In the genomic region with DNA sequence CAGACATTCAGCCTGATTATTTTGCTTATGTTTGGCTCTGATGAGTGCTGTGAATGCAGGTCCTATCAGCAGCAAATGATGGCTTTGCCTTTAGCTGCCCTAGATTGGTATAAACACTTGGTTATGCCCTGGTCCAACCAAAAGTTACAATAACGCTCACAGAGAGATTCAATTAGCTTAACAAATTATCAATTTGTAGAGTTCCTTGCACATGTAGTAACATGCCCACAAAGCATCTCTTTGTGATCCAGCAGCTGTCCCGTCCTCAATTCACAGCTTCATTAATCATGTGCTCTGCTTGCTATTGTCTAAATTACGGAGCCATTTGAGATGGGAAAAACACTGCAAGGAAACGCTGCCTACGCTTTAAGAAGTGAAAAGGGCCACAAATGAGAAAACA, we compare ENCODE assay signal across 17 cellular contexts.
DNase-seq lines count a peak whose midpoint lies in the region; ATAC-seq, FAIRE-seq and TF ChIP-seq lines count a peak whose summit lies in the region.
"Had no signal": no experiment of that assay in that cellular context is flagged by ENCODE, and none has a peak within 500 bp of the region (broad histone marks: within the 10 kb centered on the region; RNA-seq: fewer than 3 reads in every experiment).

No MANE protein-coding gene starts in this region.

- H2BK120ac ChIP-seq in H1 (replicated peaks; ENCODE audit: low read depth, low read length) = no peak overlapping the region

- POLR2A ChIA-PET in H1 (lab: Charles Lee; ENCODE audit: partially characterized antibody) = no interaction called here

- no peak overlapping the region for H4K5ac ChIP-seq in H1 (ENCODE audit: insufficient read length, low read depth, low read length)

- H3K27me3 ChIP-seq in H1 (replicated peaks in 1 of 4; ENCODE audit: control insufficient read depth in 3 of 4, extremely low read depth in 1 of 4, insufficient read depth in 3 of 4, low read length in 3 of 4) = no peaks in the 10 kb centered on the region
- no peaks in the 10 kb centered on the region for H3K27me3 ChIP-seq in colonic mucosa

- peaks cover 0 to 2% (median 0%) of the 10 kb centered on the region in 4 experiments; a peak in 1 of 7 replicates for H3K4me1 ChIP-seq in H1 (replicated peaks in 1 of 4; ENCODE audit: control insufficient read depth in 3 of 4, insufficient read depth in 4 of 4, low read length in 3 of 4)
- H3K4me1 ChIP-seq in colonic mucosa = no peaks in the 10 kb centered on the region

- peak overlapping the region; percentile 89 for H2AFZ ChIP-seq in H1 (ENCODE audit: low read length)

- no peak overlapping the region for H4K8ac ChIP-seq in H1 (ENCODE audit: extremely low read depth, insufficient read depth, low read length)

- 95% methylated on average over 5 of the region's 5 CpGs; no CpG with 5 or more reads in 1 of the 2 experiments for WGBS in H1 (ENCODE audit: extremely low coverage in 1 of 2, insufficient coverage in 1 of 2, insufficient read length in 1 of 2, insufficient replicate concordance in 2 of 2, low coverage in 1 of 2, low lambda C conversion rate in 2 of 2, missing lambda C conversion rate in 1 of 2), 2 experiments

- no peak overlapping the region for H2BK12ac ChIP-seq in H1 (ENCODE audit: low read depth, low read length)

- no peaks in the 10 kb centered on the region for H3K36me3 ChIP-seq in H1 (ENCODE audit: control insufficient read depth in 2 of 4, insufficient read depth in 4 of 4, low read length in 3 of 4)
- no peaks in the 10 kb centered on the region for H3K36me3 ChIP-seq in colonic mucosa
- H3K36me3 ChIP-seq: thoracic aorta had no signal

- no peak overlapping the region for H2BK5ac ChIP-seq in H1 (ENCODE audit: low read depth, low read length)

- intact Hi-C loops in colonic mucosa (cut with DNase I) = no loop called here

- DNase-seq in NCI-H1105 treated with DMSO at 0.1 percent for 48 hours (lab: John Stamatoyannopoulos, UW) = peak; percentile 99
- peak; percentile 23 to 40 for DNase-seq in NCI-H446 (lab: John Stamatoyannopoulos, UW)
- no peak for DNase-seq in H1 (ENCODE audit: low read depth in 1 of 2, low spot score in 2 of 2)
- DNase-seq in occipital lobe (lab: John Stamatoyannopoulos, UW) = peak; percentile 33
- DNase-seq in colonic mucosa = no peak
- DNase-seq in stimulated activated CD4-positive, alpha-beta T cell treated with anti-CD3 and anti-CD28 coated beads, Interleukin-4, amount 100 ng/mL, for 1 hour = no peak
- DNase-seq: activated CD8-positive, alpha-beta memory T cell treated with anti-CD3 and anti-CD28 coated beads, Interleukin-2, amount 50 U/mL, for 48 hours; activated naive CD8-positive, alpha-beta T cell treated with anti-CD3 and anti-CD28 coated beads for 36 hours; GF-D8; HFFc6; naive B cell; NCI-H1092; small intestine had no signal

- H3K4me2 ChIP-seq in H1 (ENCODE audit: insufficient read depth in 1 of 2, low read depth in 2 of 2, low read length in 2 of 2) = no peak overlapping the region

- no peak for TF ChIP-seq RAD21 in H1 (IDR thresholded peaks at IDR 0.05 in 1 of 2, conservative IDR thresholded peaks at IDR 0.05 in 1 of 2; ENCODE audit: low read depth in 2 of 2, low read length in 2 of 2)

- no peak overlapping the region for H2AK5ac ChIP-seq in H1 (ENCODE audit: low read depth, low read length)

- no peak for TF ChIP-seq EP300 in H1 (IDR thresholded peaks at IDR 0.05; ENCODE audit: borderline replicate concordance in 1 of 2, low read depth in 2 of 2, low read length in 2 of 2)

- FAIRE-seq in H1 (lab: Jason Lieb, UNC) = no peak

- no peaks in the 10 kb centered on the region for H3K23me2 ChIP-seq in H1 (ENCODE audit: low read depth, low read length)

- CTCF ChIA-PET in H1 (lab: Charles Lee; ENCODE audit: partially characterized antibody) = no interaction called here

- no peak overlapping the region for H3K9ac ChIP-seq in H1 (replicated peaks in 1 of 4; ENCODE audit: extremely low read depth in 1 of 4, low read depth in 3 of 4, low read length in 3 of 4)
- H3K9ac ChIP-seq in colonic mucosa (ENCODE audit: low read depth in 2 of 2, low read length in 2 of 2) = no peak overlapping the region

- no peak overlapping the region for H3K56ac ChIP-seq in H1 (replicated peaks; ENCODE audit: insufficient read length, low read depth, low read length)

- no peak overlapping the region for H3K4me3 ChIP-seq in H1 (ENCODE audit: extremely low read depth in 1 of 4, insufficient read depth in 2 of 4, low read depth in 3 of 4, low read length in 4 of 4)
- no peak overlapping the region for H3K4me3 ChIP-seq in colonic mucosa
- H3K4me3 ChIP-seq: coronary artery, thoracic aorta had no signal

- no peaks in the 10 kb centered on the region for H4K20me1 ChIP-seq in H1 (replicated peaks in 1 of 2; ENCODE audit: control insufficient read depth in 1 of 2, insufficient read depth in 2 of 2, low read length in 2 of 2)

- H4K91ac ChIP-seq in H1 (replicated peaks; ENCODE audit: insufficient read length, low read length) = no peak overlapping the region

- no peak for TF ChIP-seq CTCF in H1 (IDR thresholded peaks at IDR 0.05; ENCODE audit: control extremely low read depth in 1 of 3, insufficient read depth in 1 of 3, low read depth in 1 of 3, low read length in 3 of 3)
- TF ChIP-seq CTCF in colonic mucosa (IDR thresholded peaks at IDR 0.05) = no peak

- H3K9me3 ChIP-seq in H1 (ENCODE audit: insufficient read depth in 2 of 2, low read depth in 1 of 2, low read length in 1 of 2) (peaks cover 0 to 2% of the 10 kb centered on the region in 2 experiments; a peak in 1 of 4 replicates), colonic mucosa (no peaks in the 10 kb centered on the region)
- H3K9me3 ChIP-seq: thoracic aorta had no signal

- H3K27ac ChIP-seq in H1 (ENCODE audit: low read depth, low read length) (no peak overlapping the region), colonic mucosa (no peak overlapping the region)
- H3K27ac ChIP-seq: coronary artery, thoracic aorta had no signal

- H3K4ac ChIP-seq in H1 (replicated peaks; ENCODE audit: insufficient read length, low read depth, low read length) = no peak overlapping the region

- H2BK20ac ChIP-seq in H1 (ENCODE audit: low read length) = no peak overlapping the region

- no peaks in the 10 kb centered on the region for H3K79me2 ChIP-seq in H1 (ENCODE audit: control insufficient read depth in 1 of 2, insufficient read depth in 2 of 2, low read length in 2 of 2)

- no peak overlapping the region for H3K23ac ChIP-seq in H1 (ENCODE audit: insufficient read length)

- no peaks in the 10 kb centered on the region for H3K79me1 ChIP-seq in H1 (ENCODE audit: low read depth, low read length)

- no peak for TF ChIP-seq POLR2A in H1 (IDR thresholded peaks at IDR 0.05; ENCODE audit: control extremely low read depth in 1 of 2, low read depth in 2 of 2, low read length in 2 of 2)

- H3K18ac ChIP-seq in H1 (ENCODE audit: extremely low read depth, low read length) = no peak overlapping the region

- no peak overlapping the region for H3K14ac ChIP-seq in H1 (ENCODE audit: insufficient read length)

- ATAC-seq in GM18873 (IDR thresholded peaks at IDR 0.05; ENCODE audit: low FRiP score, unreplicated experiment) (no peak), HG03354 (IDR thresholded peaks at IDR 0.05; ENCODE audit: poor library complexity, severe bottlenecking, unreplicated experiment) (no peak)

- H2BK15ac ChIP-seq in H1 (ENCODE audit: low read length) = no peak overlapping the region

TF ChIP-seq in H1, 55 proteins besides CTCF, POLR2A, EP300 and RAD21:
- TF ChIP-seq HDAC6 (IDR thresholded peaks at IDR 0.05; ENCODE audit: low read depth, low read length) = no peak

Comparison
In these comparisons a context has a peak if more than half of its experiments do, and no peak if none do; other contexts are left out.
1. DNase-seq: peak in NCI-H1105 treated with DMSO at 0.1 percent for 48 hours (single experiment), NCI-H446 (2 of 2) and occipital lobe (single experiment); none in H1 (0 of 2), colonic mucosa (single experiment) and stimulated activated CD4-positive, alpha-beta T cell treated with anti-CD3 and anti-CD28 coated beads, Interleukin-4, amount 100 ng/mL, for 1 hour (single experiment).